In genomic region chr13:94343243-94343585, GRCh38 we compare ENCODE assay signal across 16 cellular contexts.
DNase-seq lines count a peak whose midpoint lies in the region; ATAC-seq and TF ChIP-seq lines count a peak whose summit lies in the region.
"Had no signal": no experiment of that assay in that cellular context is flagged by ENCODE, and none has a peak within 500 bp of the region (broad histone marks: within the 10 kb centered on the region; RNA-seq: fewer than 3 reads in every experiment).

No MANE protein-coding gene starts in this region.

- TF ChIP-seq CTCF in esophagus squamous epithelium (IDR thresholded peaks at IDR 0.05) (no peak), nephron (IDR thresholded peaks at IDR 0.05; ENCODE audit: unreplicated experiment in 3 of 3) (no peak), upper lobe of right lung (IDR thresholded peaks at IDR 0.05) (no peak)

- peaks cover 33% of the 10 kb centered on the region for H3K4me1 Mint-ChIP-seq in nephron
- H3K4me1 Mint-ChIP-seq: activated B cell treated with CpG ODN at 0.5 μM for 24 hours had no signal

- H3K36me3 ChIP-seq in esophagus squamous epithelium (no peaks in the 10 kb centered on the region), upper lobe of right lung (no peaks in the 10 kb centered on the region)
- H3K36me3 ChIP-seq: adrenal gland, spleen had no signal

- no peaks in the 10 kb centered on the region for H3K9me3 Mint-ChIP-seq in nephron
- H3K9me3 Mint-ChIP-seq: activated B cell treated with CpG ODN at 0.5 μM for 24 hours; naive thymus-derived CD8-positive, alpha-beta T cell had no signal

- no peaks in the 10 kb centered on the region for H3K27me3 Mint-ChIP-seq in nephron (ENCODE audit: low read depth)

- no peaks in the 10 kb centered on the region for H3K9me3 ChIP-seq in esophagus squamous epithelium
- no peaks in the 10 kb centered on the region for H3K9me3 ChIP-seq in upper lobe of right lung
- H3K9me3 ChIP-seq: adrenal gland, spleen had no signal

- peak overlapping the region; percentile 32 to 62 (median 33) for H3K27ac Mint-ChIP-seq in nephron
- H3K27ac Mint-ChIP-seq: activated B cell treated with CpG ODN at 0.5 μM for 24 hours; naive thymus-derived CD8-positive, alpha-beta T cell had no signal

- peak overlapping the region in 1 of 3 experiments; percentile 21 for H3K4me3 Mint-ChIP-seq in nephron
- H3K4me3 Mint-ChIP-seq: activated B cell treated with CpG ODN at 0.5 μM for 24 hours; naive thymus-derived CD8-positive, alpha-beta T cell had no signal

- intact Hi-C loops in Right ventricle myocardium inferior (cut with DNase I) = no loop called here
- intact Hi-C loops in cardiac septum (cut with DNase I) = no loop called here
- intact Hi-C loops in esophagus squamous epithelium (cut with DNase I) = no loop called here
- intact Hi-C loops in upper lobe of right lung (cut with DNase I) = no loop called here

- peak overlapping the region in 3 of 4 donors; percentile 26 to 49 (median 35) for H3K27ac ChIP-seq in esophagus squamous epithelium
- H3K27ac ChIP-seq in upper lobe of right lung = no peak overlapping the region
- H3K27ac ChIP-seq: adrenal gland, spleen had no signal

- WGBS in esophagus squamous epithelium, 2 donors = 47 to 49% methylated on average over 7 of the region's 7 CpGs

- TF ChIP-seq POLR2A in esophagus squamous epithelium (IDR thresholded peaks at IDR 0.05) = no peak

- ATAC-seq in Right ventricle myocardium inferior (peak; percentile 57), upper lobe of right lung (no peak)
- ATAC-seq: naive thymus-derived CD8-positive, alpha-beta T cell had no signal

- H3K4me3 ChIP-seq in esophagus squamous epithelium (no peak overlapping the region), upper lobe of right lung (no peak overlapping the region)
- H3K4me3 ChIP-seq: adrenal gland, spleen had no signal

- H3K27me3 ChIP-seq in esophagus squamous epithelium = no peaks in the 10 kb centered on the region
- H3K27me3 ChIP-seq in upper lobe of right lung = no peaks in the 10 kb centered on the region
- H3K27me3 ChIP-seq: adrenal gland, spleen had no signal

- H3K4me1 ChIP-seq in esophagus squamous epithelium (peaks cover 4 to 37% (median 14%) of the 10 kb centered on the region in 3 donors), upper lobe of right lung (no peaks in the 10 kb centered on the region)

- DNase-seq in Right ventricle myocardium inferior (ENCODE audit: missing footprints) (no peak), cardiac septum (ENCODE audit: low spot score) (no peak), esophagus squamous epithelium (lab: John Stamatoyannopoulos, UW) (no peak), CD1c-positive myeloid dendritic cell (ENCODE audit: extremely low spot score) (no peak), upper lobe of right lung (no peak), RPMI8226 (no peak)
- DNase-seq in activated T-cell treated with anti-CD3 and anti-CD28 coated beads, Interleukin-2, amount 50 U/mL, for 48 hours = no peak
- DNase-seq: activated B cell treated with CpG ODN at 0.5 μM for 24 hours; adrenal gland; effector CD8-positive, alpha-beta T cell; kidney; MM.1S; naive thymus-derived CD8-positive, alpha-beta T cell; NCI-H2171; spleen had no signal

- no peaks in the 10 kb centered on the region for H3K36me3 Mint-ChIP-seq in nephron (ENCODE audit: low read depth)
- H3K36me3 Mint-ChIP-seq: naive thymus-derived CD8-positive, alpha-beta T cell had no signal
